ENCODE assay signal across 23 cellular contexts in genomic region chr15:71612869-71613268, GRCh38.
"Had no signal": no experiment of that assay in that cellular context is flagged by ENCODE, and none has a peak within 500 bp of the region (broad histone marks: within the 10 kb centered on the region; RNA-seq: fewer than 3 reads in every experiment).

No MANE protein-coding gene starts in this region.

- H3K9me3 ChIP-seq: mucosa of descending colon, right lobe of liver, transverse colon, vagina had no signal

- ATAC-seq: activated CD4-positive, alpha-beta T cell treated with anti-CD3 and anti-CD28 coated beads for 36 hours; mucosa of descending colon; right lobe of liver; stimulated activated effector memory CD8-positive, alpha-beta T cell treated with anti-CD3 and anti-CD28 coated beads, Interleukin-12 subunit alpha, Interleukin-12 subunit beta, amount 100 ng/mL, for 72 hours; stimulated activated naive CD8-positive, alpha-beta T cell treated with anti-CD3 and anti-CD28 coated beads, Interleukin-15, amount 100 ng/mL, for 72 hours had no signal

- H3K36me3 ChIP-seq: right lobe of liver, transverse colon, vagina had no signal

- H3K9me3 Mint-ChIP-seq: activated naive CD8-positive, alpha-beta T cell treated with anti-CD3 and anti-CD28 coated beads for 36 hours; activated T-cell treated with anti-CD3 and anti-CD28 coated beads, Interleukin-2, amount 50 U/mL, for 24 hours; central memory CD8-positive, alpha-beta T cell; stimulated activated effector memory CD8-positive, alpha-beta T cell treated with anti-CD3 and anti-CD28 coated beads, Interleukin-12 subunit alpha, Interleukin-12 subunit beta, amount 100 ng/mL, for 72 hours; stimulated activated naive CD8-positive, alpha-beta T cell treated with anti-CD3 and anti-CD28 coated beads, Interleukin-15, amount 100 ng/mL, for 72 hours had no signal

- H3K4me1 ChIP-seq: transverse colon had no signal

- H3K4me3 Mint-ChIP-seq: activated CD4-positive, alpha-beta T cell treated with anti-CD3 and anti-CD28 coated beads for 36 hours; activated naive CD8-positive, alpha-beta T cell treated with anti-CD3 and anti-CD28 coated beads for 36 hours; activated T-cell treated with anti-CD3 and anti-CD28 coated beads, Interleukin-2, amount 50 U/mL, for 24 hours; central memory CD8-positive, alpha-beta T cell; naive B cell; stimulated activated effector memory CD8-positive, alpha-beta T cell treated with anti-CD3 and anti-CD28 coated beads, Interleukin-12 subunit alpha, Interleukin-12 subunit beta, amount 100 ng/mL, for 72 hours; stimulated activated naive CD8-positive, alpha-beta T cell treated with anti-CD3 and anti-CD28 coated beads, Interleukin-15, amount 100 ng/mL, for 72 hours had no signal

- H3K27me3 ChIP-seq: right lobe of liver, transverse colon, vagina had no signal

- H3K4me3 ChIP-seq: mucosa of descending colon, right lobe of liver, skin epidermis, transverse colon, vagina had no signal

- DNase-seq: activated CD4-positive, alpha-beta T cell treated with anti-CD3 and anti-CD28 coated beads for 36 hours; activated CD4-positive, alpha-beta T cell treated with anti-CD3 and anti-CD28 coated beads, Interleukin-2, amount 50 U/mL, for 4 hours; activated CD8-positive, alpha-beta memory T cell treated with anti-CD3 and anti-CD28 coated beads for 24 hours; activated CD8-positive, alpha-beta memory T cell treated with anti-CD3 and anti-CD28 coated beads, Interleukin-2, amount 50 U/mL, for 4 hours; activated naive CD4-positive, alpha-beta T cell treated with Interleukin-2 at 50 U/mL for 16 hours; activated naive CD8-positive, alpha-beta T cell treated with anti-CD3 and anti-CD28 coated beads for 36 hours; activated T-cell treated with anti-CD3 and anti-CD28 coated beads, Interleukin-2, amount 50 U/mL, for 24 hours; effector memory CD4-positive, alpha-beta T cell; foreskin melanocyte; hippocampal formation; mesendoderm; naive B cell; occipital lobe; right lobe of liver; stimulated activated CD4-positive, alpha-beta T cell treated with anti-CD3 and anti-CD28 coated beads, Interleukin-1b, Interleukin-23, amount 100 ng/mL, for 48 hours; stimulated activated naive CD8-positive, alpha-beta T cell treated with anti-CD3 and anti-CD28 coated beads, Interleukin-15, amount 100 ng/mL, for 72 hours; T-helper 9 cell; transverse colon had no signal

- H3K36me3 Mint-ChIP-seq: activated naive CD8-positive, alpha-beta T cell treated with anti-CD3 and anti-CD28 coated beads for 36 hours; naive B cell; stimulated activated effector memory CD8-positive, alpha-beta T cell treated with anti-CD3 and anti-CD28 coated beads, Interleukin-12 subunit alpha, Interleukin-12 subunit beta, amount 100 ng/mL, for 72 hours had no signal

- H3K27ac Mint-ChIP-seq: activated CD4-positive, alpha-beta T cell treated with anti-CD3 and anti-CD28 coated beads for 36 hours; activated naive CD8-positive, alpha-beta T cell treated with anti-CD3 and anti-CD28 coated beads for 36 hours; activated T-cell treated with anti-CD3 and anti-CD28 coated beads, Interleukin-2, amount 50 U/mL, for 24 hours; stimulated activated effector memory CD8-positive, alpha-beta T cell treated with anti-CD3 and anti-CD28 coated beads, Interleukin-12 subunit alpha, Interleukin-12 subunit beta, amount 100 ng/mL, for 72 hours; stimulated activated naive CD8-positive, alpha-beta T cell treated with anti-CD3 and anti-CD28 coated beads, Interleukin-15, amount 100 ng/mL, for 72 hours had no signal

- H3K27ac ChIP-seq: right lobe of liver, skin epidermis, transverse colon had no signal

- H3K27me3 Mint-ChIP-seq: activated naive CD8-positive, alpha-beta T cell treated with anti-CD3 and anti-CD28 coated beads for 36 hours had no signal

- H3K4me1 Mint-ChIP-seq: activated CD4-positive, alpha-beta T cell treated with anti-CD3 and anti-CD28 coated beads for 36 hours; activated naive CD8-positive, alpha-beta T cell treated with anti-CD3 and anti-CD28 coated beads for 36 hours; central memory CD8-positive, alpha-beta T cell; naive B cell; stimulated activated effector memory CD8-positive, alpha-beta T cell treated with anti-CD3 and anti-CD28 coated beads, Interleukin-12 subunit alpha, Interleukin-12 subunit beta, amount 100 ng/mL, for 72 hours; stimulated activated naive CD8-positive, alpha-beta T cell treated with anti-CD3 and anti-CD28 coated beads, Interleukin-15, amount 100 ng/mL, for 72 hours had no signal
